13 cellular contexts compared by ENCODE assay signal in the genomic region with DNA sequence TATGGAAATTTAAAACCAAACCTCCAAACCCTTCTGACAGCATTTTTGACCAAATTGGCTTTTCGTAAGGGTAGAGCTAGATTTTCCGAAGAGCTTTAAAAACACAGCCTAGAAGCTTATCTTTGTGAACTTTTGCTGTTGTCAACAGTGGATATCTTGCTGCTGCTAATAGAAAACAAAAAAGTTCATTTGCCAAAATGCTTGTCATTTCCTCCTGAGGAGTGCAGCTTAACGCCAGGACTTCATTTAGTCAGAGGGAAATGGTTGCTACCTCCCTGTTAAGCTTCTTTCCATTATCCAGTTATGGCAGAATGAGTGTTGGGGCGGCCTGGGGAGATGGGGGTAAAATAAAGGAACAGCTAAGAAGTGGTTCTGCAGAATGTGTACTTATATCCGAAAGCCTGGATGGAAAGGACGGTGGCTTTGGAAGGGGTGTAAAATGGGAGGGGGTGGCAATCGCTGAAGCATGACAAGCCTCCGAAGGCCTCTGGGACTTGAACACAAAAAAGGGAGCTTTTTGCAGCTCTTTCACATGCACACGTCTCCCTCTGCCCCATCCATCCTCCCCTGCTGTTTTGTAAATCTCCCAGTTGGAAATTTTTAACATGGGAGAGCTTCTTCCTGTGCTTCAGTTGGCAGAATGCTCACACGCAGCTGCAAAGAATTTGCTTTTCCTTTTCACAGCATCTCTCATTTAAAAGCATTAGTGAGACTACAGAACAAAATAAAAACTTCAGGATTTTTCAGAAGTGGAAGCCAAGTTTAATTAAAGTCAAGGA. TPM values are rescaled to one million over a fixed set of nuclear protein-coding genes. Genes with fewer than 3 reads are reported as not detected.
DNase-seq lines count a peak whose midpoint lies in the region; ATAC-seq, FAIRE-seq and TF ChIP-seq lines count a peak whose summit lies in the region.
"Had no signal": no experiment of that assay in that cellular context is flagged by ENCODE, and none has a peak within 500 bp of the region (broad histone marks: within the 10 kb centered on the region; RNA-seq: fewer than 3 reads in every experiment).

No MANE protein-coding gene starts in this region.

- peak overlapping the region; percentile 11 for H3K4me3 Mint-ChIP-seq in astrocyte (ENCODE audit: unreplicated experiment)

- TF ChIP-seq EP300 in sigmoid colon (IDR thresholded peaks at IDR 0.05), result no peak

- DNase-seq in G401 (ENCODE audit: low spot score), result peak; percentile 55
- no peak for DNase-seq in astrocyte (ENCODE audit: low read depth)
- peak; percentile 90 for DNase-seq in iPS DF 4.7 (ENCODE audit: extremely low read depth, low spot score)
- no peak for DNase-seq in sigmoid colon
- no peak for DNase-seq in effector CD4-positive, alpha-beta T cell
- DNase-seq in effector CD8-positive, alpha-beta T cell (lab: John Stamatoyannopoulos, UW), result no peak
- DNase-seq: cerebellar nuclear complex, NCI-H187 treated with DMSO at 0.1 percent for 48 hours had no signal

- no peaks in the 10 kb centered on the region for H3K36me3 ChIP-seq in astrocyte (ENCODE audit: insufficient read depth, low read length)
- H3K36me3 ChIP-seq in sigmoid colon, result no peaks in the 10 kb centered on the region
- H3K36me3 ChIP-seq: SJSA1 had no signal

- WGBS in sigmoid colon, 2 donors, result 66 to 76% methylated on average over 10 of the region's 10 CpGs

- in situ Hi-C loops in G401 (cut with HindIII; ENCODE audit: low sequenced_read_pairs), result no loop called here

- ATAC-seq in GM19463 (IDR thresholded peaks at IDR 0.05; ENCODE audit: unreplicated experiment) (no peak), HG02763 (IDR thresholded peaks at IDR 0.05; ENCODE audit: unreplicated experiment) (no peak)
- ATAC-seq: left lobe of liver had no signal

- peak overlapping the region; percentile 48 for H3K27ac Mint-ChIP-seq in astrocyte (ENCODE audit: unreplicated experiment)

- no peak overlapping the region for H3K4me3 ChIP-seq in astrocyte (ENCODE audit: insufficient read depth, low read depth, low read length)
- H3K4me3 ChIP-seq in sigmoid colon, result no peak overlapping the region
- H3K4me3 ChIP-seq: SJSA1 had no signal

- TF ChIP-seq POLR2A in sigmoid colon (IDR thresholded peaks at IDR 0.05), result no peak

- H3K9me3 ChIP-seq in astrocyte (ENCODE audit: insufficient read depth, low read depth, low read length) (no peaks in the 10 kb centered on the region), sigmoid colon (no peaks in the 10 kb centered on the region)
- H3K9me3 ChIP-seq: SJSA1 had no signal

- H3K9ac ChIP-seq in astrocyte (ENCODE audit: low read length), result no peak overlapping the region

- H3K27me3 ChIP-seq in astrocyte (ENCODE audit: insufficient read depth, low read length) (no peaks in the 10 kb centered on the region), sigmoid colon (no peaks in the 10 kb centered on the region)
- H3K27me3 ChIP-seq: SJSA1 had no signal

- no peaks in the 10 kb centered on the region for H3K9me3 Mint-ChIP-seq in astrocyte (ENCODE audit: unreplicated experiment)

- TF ChIP-seq CTCF in astrocyte (IDR thresholded peaks at IDR 0.05; ENCODE audit: insufficient read depth, low read depth, low read length) (no peak), sigmoid colon (IDR thresholded peaks at IDR 0.05) (no peak)

- H2AFZ ChIP-seq in astrocyte (ENCODE audit: low read depth, low read length), result no peak overlapping the region

- H3K27me3 Mint-ChIP-seq in astrocyte (ENCODE audit: low read depth, unreplicated experiment), result no peaks in the 10 kb centered on the region

- peaks cover 97% of the 10 kb centered on the region for H3K79me2 ChIP-seq in astrocyte (ENCODE audit: insufficient read depth, low read length)

- H3K4me2 ChIP-seq in astrocyte (ENCODE audit: low read length), result peak overlapping the region; percentile 44

- intact Hi-C loops in sigmoid colon (cut with DNase I), result no loop called here

- H4K20me1 ChIP-seq in astrocyte (ENCODE audit: insufficient read depth, low read length), result peaks cover 96% of the 10 kb centered on the region

- peaks cover 33% of the 10 kb centered on the region for H3K4me1 ChIP-seq in astrocyte (ENCODE audit: insufficient read depth, low read length)
- peaks cover 0 to 71% (median 59%) of the 10 kb centered on the region in 4 donors for H3K4me1 ChIP-seq in sigmoid colon

- no peak for FAIRE-seq in astrocyte (lab: Jason Lieb, UNC)
- FAIRE-seq: urothelium cell line had no signal

- H3K4me1 Mint-ChIP-seq in astrocyte (ENCODE audit: low read depth, unreplicated experiment), result peaks cover 54% of the 10 kb centered on the region

- no peaks in the 10 kb centered on the region for H3K36me3 Mint-ChIP-seq in astrocyte (ENCODE audit: low read depth, unreplicated experiment)

- H3K27ac ChIP-seq in astrocyte (ENCODE audit: low read depth, low read length) (no peak overlapping the region), sigmoid colon (peak overlapping the region; percentile 3 to 55 (median 37))
- H3K27ac ChIP-seq: SJSA1 had no signal

RNA-seq across cellular contexts. Expression of a gene that starts 22.4 kb away (rescaled TPM):
- 5.7 and 6.0 TPM in 2 replicates for total RNA-seq in G401 (2014; rRNA removed; shearing (Covaris generic))
- total RNA-seq in astrocyte (23.3 and 24.2 TPM in 2 replicates), sigmoid colon (1 to 10 TPM; 6.1 to 7.8 (median 6.8) TPM)
- polyA plus RNA-seq in sigmoid colon, result 1 to 10 TPM; 1.8 to 7.3 (median 2.1) TPM

Comparison
In these comparisons a context has a peak if more than half of its experiments do, and no peak if none do; other contexts are left out.
1. DNase-seq: peak in G401 (single experiment) and iPS DF 4.7 (single experiment); none in astrocyte (single experiment), sigmoid colon (single experiment), effector CD4-positive, alpha-beta T cell (single experiment) and effector CD8-positive, alpha-beta T cell (single experiment).